Comparison of ENCODE assay signal across 8 cellular contexts in genomic region chr7:141558544-141559183, GRCh38. TPM values are rescaled to one million over a fixed set of nuclear protein-coding genes. Genes with fewer than 3 reads are reported as not detected.
DNase-seq lines count a peak whose midpoint lies in the region; ATAC-seq and TF ChIP-seq lines count a peak whose summit lies in the region.

No MANE protein-coding gene starts in this region.

- no peak overlapping the region for H3K27ac ChIP-seq in Peyer's patch
- H3K27ac ChIP-seq in suprapubic skin = no peak overlapping the region

- H3K4me3 ChIP-seq in Peyer's patch (no peak overlapping the region), suprapubic skin (no peak overlapping the region)

- H3K36me3 ChIP-seq in Peyer's patch = peaks cover 0 to 20% (median 0%) of the 10 kb centered on the region in 3 donors
- H3K36me3 ChIP-seq in suprapubic skin = peaks cover 10% of the 10 kb centered on the region

- peak overlapping the region in 2 of 3 donors; percentile 21 to 43 for H3K4me3 Mint-ChIP-seq in T-cell

- TF ChIP-seq EP300 in suprapubic skin (IDR thresholded peaks at IDR 0.05) = no peak

- CTCF ChIA-PET in T-cell (lab: Charles Lee) = interaction anchor here in 1 of 2 donors (1.9 kb wide), 1 partner anchor 179 kb away, joined by 7 read pairs; the partner anchor contains the start of gene SSBP1

- H3K27me3 ChIP-seq in Peyer's patch (no peaks in the 10 kb centered on the region), suprapubic skin (no peaks in the 10 kb centered on the region)

- peaks cover 0 to 4% (median 0%) of the 10 kb centered on the region in 4 donors for H3K9me3 ChIP-seq in Peyer's patch
- H3K9me3 ChIP-seq in suprapubic skin = no peaks in the 10 kb centered on the region

- H3K27ac Mint-ChIP-seq in T-cell = peak overlapping the region; percentile 64 to 73

- TF ChIP-seq CTCF in Peyer's patch (IDR thresholded peaks at IDR 0.05) = no peak
- TF ChIP-seq CTCF in suprapubic skin (IDR thresholded peaks at IDR 0.05) = no peak

- DNase-seq in CD1c-positive myeloid dendritic cell (ENCODE audit: extremely low spot score) (peak; percentile 5), T-cell (peak in 1 of 34 experiments; percentile 14), kidney tubule cell (ENCODE audit: low spot score) (peak; percentile 8), Peyer's patch (no peak), suprapubic skin (ENCODE audit: low spot score in 2 of 2) (no peak), GDM1 (lab: John Stamatoyannopoulos, UW) (no peak)

- no peaks in the 10 kb centered on the region for H3K9me3 Mint-ChIP-seq in T-cell

- no peaks in the 10 kb centered on the region for H3K27me3 Mint-ChIP-seq in T-cell

- peaks cover 39 to 43% (median 40%) of the 10 kb centered on the region in 3 donors for H3K4me1 Mint-ChIP-seq in T-cell

- H3K36me3 Mint-ChIP-seq in T-cell = peaks cover 61% of the 10 kb centered on the region

- POLR2A ChIA-PET in T-cell (lab: Charles Lee) = interaction anchor here in 1 of 2 donors (0.7 kb wide), 1 partner anchor 724 kb away, joined by 3 read pairs; no protein-coding TSS in a partner anchor

- peak; percentile 73 for ATAC-seq in GM19035 (IDR thresholded peaks at IDR 0.05; ENCODE audit: unreplicated experiment)
- peak; percentile 71 for ATAC-seq in HG03342 (IDR thresholded peaks at IDR 0.05; ENCODE audit: unreplicated experiment)
- peak in 2 of 4 experiments; percentile 61 to 87 for ATAC-seq in T-cell (replicated peaks in 1 of 4)

- no peak for TF ChIP-seq POLR2A in Peyer's patch (IDR thresholded peaks at IDR 0.05)
- TF ChIP-seq POLR2A in suprapubic skin (IDR thresholded peaks at IDR 0.05) = no peak

- H3K4me1 ChIP-seq in Peyer's patch (no peaks in the 10 kb centered on the region), suprapubic skin (no peaks in the 10 kb centered on the region)

- 61% methylated on average over 3 of the region's 3 CpGs for WGBS in suprapubic skin

RNA-seq across cellular contexts. Expression of gene AGK, which starts 7.5 kb away (rescaled TPM):
- total RNA-seq in T-cell = 10 to 100 TPM; 22.1 to 39.7 (median 28.8) TPM
- total RNA-seq in Peyer's patch = 10 to 100 TPM in 3 of 4 donors, 1 to 10 TPM in 1; 8.4 to 47.0 (median 17.5) TPM
- 10 to 100 TPM; 15.3 to 42.7 (median 19.4) TPM for total RNA-seq in suprapubic skin

Comparison
In these comparisons a context has a peak if more than half of its experiments do, and no peak if none do; other contexts are left out.
1. DNase-seq: peak in CD1c-positive myeloid dendritic cell (single experiment) and kidney tubule cell (single experiment); none in Peyer's patch (0 of 3), suprapubic skin (0 of 2) and GDM1 (single experiment).